ENCODE assay signal across 7 cellular contexts in genomic region chr5:96816430-96816939, GRCh38. TPM values are rescaled to one million over a fixed set of nuclear protein-coding genes. Genes with fewer than 3 reads are reported as not detected.
DNase-seq lines count a peak whose midpoint lies in the region; ATAC-seq and TF ChIP-seq lines count a peak whose summit lies in the region.

No MANE protein-coding gene starts in this region.

- TF ChIP-seq EP300 in SK-N-SH (IDR thresholded peaks at IDR 0.05; ENCODE audit: borderline replicate concordance in 1 of 2, low read depth in 1 of 2, low read length in 1 of 2): no peak

- H3K27ac Mint-ChIP-seq in immature natural killer cell: peak overlapping the region; percentile 82 to 97 (median 92)

- no peaks in the 10 kb centered on the region for H3K36me3 Mint-ChIP-seq in immature natural killer cell

- H3K4me3 Mint-ChIP-seq in immature natural killer cell: peak overlapping the region; percentile 85 to 97 (median 91)

- POLR2A ChIA-PET in SK-N-SH (lab: Yijun Ruan, JAX): no interaction called here

- no peaks in the 10 kb centered on the region for H3K9me2 ChIP-seq in SK-N-SH

- ATAC-seq in GM19463 (IDR thresholded peaks at IDR 0.05; ENCODE audit: unreplicated experiment): peak; percentile 88
- peak; percentile 61 for ATAC-seq in HG03280 (IDR thresholded peaks at IDR 0.05; ENCODE audit: unreplicated experiment)

- H3K27ac ChIP-seq in SK-N-SH (ENCODE audit: low read depth in 2 of 2, low read length in 1 of 2): no peak overlapping the region

- CTCF ChIA-PET in SK-N-SH (lab: Yijun Ruan, JAX): no interaction called here

- H3K9me3 Mint-ChIP-seq in immature natural killer cell: no peaks in the 10 kb centered on the region

- peak; percentile 30 for DNase-seq in activated CD4-positive, CD25-positive, alpha-beta regulatory T cell treated with anti-CD3 and anti-CD28 coated beads, Interleukin-2, amount 50 U/mL, for 16 hours (ENCODE audit: low read depth, low spot score)
- peak; percentile 72 to 77 (median 77) for DNase-seq in immature natural killer cell
- no peak for DNase-seq in SK-N-SH
- no peak for DNase-seq in NCI-H187 (lab: John Stamatoyannopoulos, UW)
- no peak for DNase-seq in BE2C

- no peak for TF ChIP-seq RAD21 in SK-N-SH (IDR thresholded peaks at IDR 0.05; ENCODE audit: low read length)

- H3K36me3 ChIP-seq in SK-N-SH (replicated peaks in 1 of 2; ENCODE audit: control insufficient read depth in 1 of 2, insufficient read depth in 2 of 2, low read length in 1 of 2) (no peaks in the 10 kb centered on the region), BE2C (no peaks in the 10 kb centered on the region)

- H3K27me3 ChIP-seq in SK-N-SH (ENCODE audit: insufficient read depth) (no peaks in the 10 kb centered on the region), BE2C (no peaks in the 10 kb centered on the region)

- WGBS in SK-N-SH (ENCODE audit: low lambda C conversion rate): 61% methylated on average over 6 of the region's 6 CpGs

- peaks cover 47 to 48% of the 10 kb centered on the region in 2 donors for H3K4me1 Mint-ChIP-seq in immature natural killer cell

- no peaks in the 10 kb centered on the region for H3K9me3 ChIP-seq in SK-N-SH
- H3K9me3 ChIP-seq in BE2C: no peaks in the 10 kb centered on the region

- H2AFZ ChIP-seq in SK-N-SH (ENCODE audit: low read depth): no peak overlapping the region

- peaks cover 0 to 7% (median 7%) of the 10 kb centered on the region in 3 donors for H3K27me3 Mint-ChIP-seq in immature natural killer cell (ENCODE audit: low read depth in 3 of 3)

- peaks cover 3 to 8% of the 10 kb centered on the region in 2 experiments; a peak in 2 of 4 replicates for H3K4me1 ChIP-seq in SK-N-SH (ENCODE audit: control insufficient read depth in 1 of 2, insufficient read depth in 2 of 2, low read depth in 1 of 2, low read length in 1 of 2)
- no peaks in the 10 kb centered on the region for H3K4me1 ChIP-seq in BE2C

- no peaks in the 10 kb centered on the region for H3K79me2 ChIP-seq in SK-N-SH (ENCODE audit: insufficient read depth)

- H3K9ac ChIP-seq in SK-N-SH: no peak overlapping the region

- H3K4me3 ChIP-seq in SK-N-SH (ENCODE audit: low read depth in 2 of 2, low read length in 1 of 2): no peak overlapping the region
- no peak overlapping the region for H3K4me3 ChIP-seq in BE2C (ENCODE audit: low read depth, low read length)

- no peak for TF ChIP-seq CTCF in SK-N-SH (IDR thresholded peaks at IDR 0.05)
- TF ChIP-seq CTCF in BE2C (IDR thresholded peaks at IDR 0.05; ENCODE audit: low read depth, low read length): no peak

- no peaks in the 10 kb centered on the region for H4K20me1 ChIP-seq in SK-N-SH (ENCODE audit: insufficient read depth)

- no peaks in the 10 kb centered on the region for H3F3A ChIP-seq in SK-N-SH (replicated peaks; ENCODE audit: insufficient read depth)

- H3K4me2 ChIP-seq in SK-N-SH: no peak overlapping the region

TF ChIP-seq in SK-N-SH, 30 proteins besides CTCF, POLR2A, EP300 and RAD21:
- TF ChIP-seq GABPA (IDR thresholded peaks at IDR 0.05; ENCODE audit: low read depth) (no peak), RXRA (IDR thresholded peaks at IDR 0.05; ENCODE audit: borderline replicate concordance, low read depth) (no peak), IRF3 (IDR thresholded peaks at IDR 0.05; ENCODE audit: low read depth, low read length) (no peak), RFX5 (IDR thresholded peaks at IDR 0.05; ENCODE audit: low read length) (no peak), CHD2 (IDR thresholded peaks at IDR 0.05; ENCODE audit: low read length, partially characterized antibody) (no peak), ELF1 (IDR thresholded peaks at IDR 0.05) (no peak)

RNA-seq across cellular contexts. Expression of gene ERAP1, which starts 8.7 kb away (rescaled TPM):
- polyA plus RNA-seq in immature natural killer cell (10 to 100 TPM; 44.5 to 81.3 (median 70.8) TPM), SK-N-SH (2012; rRNA removed) (18.6 and 20.9 TPM in 2 replicates)
- 15.1 and 17.1 TPM in 2 replicates for polyA plus RNA-seq in SK-N-SH (2012; cell fraction: cytosol; rRNA removed)
- polyA plus RNA-seq in SK-N-SH (2012; cell fraction: nucleus; rRNA removed): 25.4 and 34.0 TPM in 2 replicates
- 13.0 TPM for polyA plus RNA-seq in BE2C (2012; ENCODE audit: insufficient read depth, insufficient read length, low read depth)

RNA-seq across cellular contexts. Expression of gene ERAP2, which starts 59.8 kb away (rescaled TPM):
- polyA plus RNA-seq in immature natural killer cell (100 to 1,000 TPM in 1 of 3 donors, 1 to 10 TPM in 2; 3.9 to 129 (median 8.1) TPM), SK-N-SH (2012; rRNA removed) (13.2 and 14.3 TPM in 2 replicates)
- 14.4 and 15.5 TPM in 2 replicates for polyA plus RNA-seq in SK-N-SH (2012; cell fraction: cytosol; rRNA removed)
- polyA plus RNA-seq in SK-N-SH (2012; cell fraction: nucleus; rRNA removed): 6.2 and 10.5 TPM in 2 replicates
- 0.80 TPM for polyA plus RNA-seq in BE2C (2012; ENCODE audit: insufficient read depth, insufficient read length, low read depth)

Comparison
In these comparisons a context has a peak if more than half of its experiments do, and no peak if none do; other contexts are left out.
1. DNase-seq: peak in activated CD4-positive, CD25-positive, alpha-beta regulatory T cell treated with anti-CD3 and anti-CD28 coated beads, Interleukin-2, amount 50 U/mL, for 16 hours (single experiment) and immature natural killer cell (3 of 3); none in SK-N-SH (single experiment), NCI-H187 (0 of 2) and BE2C (single experiment).